Comparison of ENCODE assay signal across 14 cellular contexts in genomic region chr2:34912084-34912483, GRCh38.
DNase-seq lines count a peak whose midpoint lies in the region; ATAC-seq and TF ChIP-seq lines count a peak whose summit lies in the region.
"Had no signal": no experiment of that assay in that cellular context is flagged by ENCODE, and none has a peak within 500 bp of the region (broad histone marks: within the 10 kb centered on the region; RNA-seq: fewer than 3 reads in every experiment).

No MANE protein-coding gene starts in this region.

- H3K4me3 ChIP-seq in right cardiac atrium (ENCODE audit: low read length) = no peak overlapping the region
- H3K4me3 ChIP-seq in MG63 = no peak overlapping the region
- H3K4me3 ChIP-seq: HAP-1 had no signal

- H3K4me3 Mint-ChIP-seq in progenitor cell of endocrine pancreas (ENCODE audit: low read depth) = no peak overlapping the region
- H3K4me3 Mint-ChIP-seq: activated CD4-positive, alpha-beta T cell treated with anti-CD3 and anti-CD28 coated beads for 36 hours had no signal

- no peaks in the 10 kb centered on the region for H3K36me3 ChIP-seq in MG63
- H3K36me3 ChIP-seq: HAP-1 had no signal

- H3K27ac Mint-ChIP-seq in progenitor cell of endocrine pancreas = no peak overlapping the region
- H3K27ac Mint-ChIP-seq: activated CD4-positive, alpha-beta T cell treated with anti-CD3 and anti-CD28 coated beads for 36 hours had no signal

- no peaks in the 10 kb centered on the region for H3K4me1 ChIP-seq in right cardiac atrium (ENCODE audit: control insufficient read depth, insufficient read depth, low read length)
- H3K4me1 ChIP-seq: HAP-1 had no signal

- peaks cover 1% of the 10 kb centered on the region for H3K36me3 Mint-ChIP-seq in progenitor cell of endocrine pancreas (ENCODE audit: insufficient read depth)

- H3K9me3 Mint-ChIP-seq in progenitor cell of endocrine pancreas (ENCODE audit: low read depth) = peaks cover 8% of the 10 kb centered on the region

- no peaks in the 10 kb centered on the region for H3K27me3 Mint-ChIP-seq in progenitor cell of endocrine pancreas
- H3K27me3 Mint-ChIP-seq: activated CD4-positive, alpha-beta T cell treated with anti-CD3 and anti-CD28 coated beads for 36 hours had no signal

- H3K27me3 ChIP-seq in right cardiac atrium (ENCODE audit: control insufficient read depth, insufficient read depth) (no peaks in the 10 kb centered on the region), MG63 (no peaks in the 10 kb centered on the region)

- intact Hi-C loops in right cardiac atrium (cut with DNase I) = no loop called here

- H3K9me3 ChIP-seq in right cardiac atrium (ENCODE audit: control insufficient read depth, low read length) (no peaks in the 10 kb centered on the region), MG63 (no peaks in the 10 kb centered on the region)
- H3K9me3 ChIP-seq: HAP-1 had no signal

- DNase-seq in CD1c-positive myeloid dendritic cell (ENCODE audit: extremely low spot score) (no peak), progenitor cell of endocrine pancreas (ENCODE audit: low spot score, unreplicated experiment) (no peak), right cardiac atrium (no peak), MG63 (no peak)
- DNase-seq: activated CD4-positive, alpha-beta T cell treated with anti-CD3 and anti-CD28 coated beads for 36 hours; activated effector memory CD4-positive, alpha-beta T cell treated with anti-CD3 and anti-CD28 coated beads, Interleukin-2, amount 50 U/mL, for 16 hours; central memory CD4-positive, alpha-beta T cell; Karpas-422; NCI-H510A had no signal

- TF ChIP-seq CTCF in progenitor cell of endocrine pancreas (IDR thresholded peaks at IDR 0.05; ENCODE audit: unreplicated experiment) = no peak

- peaks cover 14% of the 10 kb centered on the region for H3K4me1 Mint-ChIP-seq in progenitor cell of endocrine pancreas (ENCODE audit: low read depth)
- H3K4me1 Mint-ChIP-seq: activated CD4-positive, alpha-beta T cell treated with anti-CD3 and anti-CD28 coated beads for 36 hours had no signal

- H3K27ac ChIP-seq in right cardiac atrium (ENCODE audit: low read length) = no peak overlapping the region

- WGBS in right cardiac atrium = 78% methylated on average over 2 of the region's 2 CpGs

- ATAC-seq in GM18498 (IDR thresholded peaks at IDR 0.05; ENCODE audit: unreplicated experiment) = peak; percentile 93
- peak; percentile 97 for ATAC-seq in GM19463 (IDR thresholded peaks at IDR 0.05; ENCODE audit: unreplicated experiment)
- ATAC-seq in HG02870 (IDR thresholded peaks at IDR 0.05; ENCODE audit: unreplicated experiment) = peak; percentile 92
- peak; percentile 88 for ATAC-seq in HG03521 (IDR thresholded peaks at IDR 0.05; ENCODE audit: unreplicated experiment)
- no peak for ATAC-seq in right cardiac atrium
- ATAC-seq: activated CD4-positive, alpha-beta T cell treated with anti-CD3 and anti-CD28 coated beads for 36 hours had no signal

Comparison
In these comparisons a context has a peak if more than half of its experiments do, and no peak if none do; other contexts are left out.
1. ATAC-seq: peak in GM18498 (single experiment), GM19463 (single experiment), HG02870 (single experiment) and HG03521 (single experiment); none in right cardiac atrium (0 of 2).